Comparison of ENCODE assay signal across 8 cellular contexts in the genomic region with DNA sequence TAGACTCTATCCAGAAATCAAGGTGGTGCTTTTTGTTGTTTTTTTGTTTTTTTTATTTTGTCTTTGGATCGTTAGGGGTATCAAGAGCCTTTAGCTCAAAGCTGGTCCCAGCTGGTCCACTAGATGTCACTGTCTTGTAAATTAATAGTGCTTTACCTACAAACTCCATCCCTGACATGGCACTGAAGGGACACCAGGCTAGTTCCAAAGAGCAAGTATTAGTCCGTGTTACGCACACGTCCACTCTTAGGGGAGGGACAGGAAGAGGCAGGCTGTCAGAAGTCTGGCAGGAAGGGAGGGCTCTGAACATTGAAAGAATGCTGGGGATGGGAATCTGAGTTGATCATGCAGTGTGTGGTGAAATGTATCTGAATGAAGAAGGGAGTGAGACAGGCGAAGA.
DNase-seq lines count a peak whose midpoint lies in the region; ATAC-seq and TF ChIP-seq lines count a peak whose summit lies in the region.

No MANE protein-coding gene starts in this region.

- ATAC-seq in activated CD8-positive, alpha-beta memory T cell treated with anti-CD3 and anti-CD28 coated beads, Interleukin-2, amount 10 ng/mL, durations not matched to agents 7 days and 5 days = peak; percentile 47
- ATAC-seq in GM21619 (IDR thresholded peaks at IDR 0.05; ENCODE audit: unreplicated experiment) (peak; percentile 96), HG03135 (IDR thresholded peaks at IDR 0.05; ENCODE audit: unreplicated experiment) (no peak)
- peak; percentile 56 for ATAC-seq in stimulated activated effector memory CD8-positive, alpha-beta T cell treated with anti-CD3 and anti-CD28 coated beads, Interleukin-12 subunit alpha, Interleukin-12 subunit beta, amount 100 ng/mL, for 72 hours

- H3K27me3 Mint-ChIP-seq in activated CD8-positive, alpha-beta memory T cell treated with anti-CD3 and anti-CD28 coated beads, Interleukin-2, amount 10 ng/mL, durations not matched to agents 7 days and 5 days = peaks cover 15% of the 10 kb centered on the region

- POLR2A ChIA-PET in RWPE1 (lab: Yijun Ruan, JAX; ENCODE audit: low non-redundant PET) = no interaction called here

- DNase-seq in activated CD8-positive, alpha-beta memory T cell treated with anti-CD3 and anti-CD28 coated beads, Interleukin-2, amount 10 ng/mL, durations not matched to agents 7 days and 5 days = peak; percentile 51
- no peak for DNase-seq in activated CD8-positive, alpha-beta memory T cell treated with anti-CD3 and anti-CD28 coated beads, Interleukin-2, amount 50 U/mL, for 48 hours
- DNase-seq in HuH-7.5 (ENCODE audit: low spot score) (peak; percentile 14), RWPE1 (ENCODE audit: low spot score) (no peak), fibroblast of the conjunctiva (ENCODE audit: low read depth) (peak; percentile 51)
- no peak for DNase-seq in stimulated activated effector memory CD8-positive, alpha-beta T cell treated with anti-CD3 and anti-CD28 coated beads, Interleukin-12 subunit alpha, Interleukin-12 subunit beta, amount 100 ng/mL, for 72 hours (ENCODE audit: low spot score in 2 of 2)

- H3K27ac ChIP-seq in RWPE1 = no peak overlapping the region

- H3K4me1 Mint-ChIP-seq in activated CD8-positive, alpha-beta memory T cell treated with anti-CD3 and anti-CD28 coated beads, Interleukin-2, amount 10 ng/mL, durations not matched to agents 7 days and 5 days = peaks cover 2% of the 10 kb centered on the region
- H3K4me1 Mint-ChIP-seq in stimulated activated effector memory CD8-positive, alpha-beta T cell treated with anti-CD3 and anti-CD28 coated beads, Interleukin-12 subunit alpha, Interleukin-12 subunit beta, amount 100 ng/mL, for 72 hours = peaks cover 6% of the 10 kb centered on the region

- no peak overlapping the region for H3K4me3 Mint-ChIP-seq in activated CD8-positive, alpha-beta memory T cell treated with anti-CD3 and anti-CD28 coated beads, Interleukin-2, amount 10 ng/mL, durations not matched to agents 7 days and 5 days
- H3K4me3 Mint-ChIP-seq in stimulated activated effector memory CD8-positive, alpha-beta T cell treated with anti-CD3 and anti-CD28 coated beads, Interleukin-12 subunit alpha, Interleukin-12 subunit beta, amount 100 ng/mL, for 72 hours = no peak overlapping the region

- no peak overlapping the region for H3K27ac Mint-ChIP-seq in activated CD8-positive, alpha-beta memory T cell treated with anti-CD3 and anti-CD28 coated beads, Interleukin-2, amount 10 ng/mL, durations not matched to agents 7 days and 5 days
- H3K27ac Mint-ChIP-seq in stimulated activated effector memory CD8-positive, alpha-beta T cell treated with anti-CD3 and anti-CD28 coated beads, Interleukin-12 subunit alpha, Interleukin-12 subunit beta, amount 100 ng/mL, for 72 hours = no peak overlapping the region

- TF ChIP-seq CTCF in RWPE1 (conservative IDR thresholded peaks at IDR 0.05; ENCODE audit: low read depth) = peak; percentile 60

- H3K36me3 Mint-ChIP-seq in activated CD8-positive, alpha-beta memory T cell treated with anti-CD3 and anti-CD28 coated beads, Interleukin-2, amount 10 ng/mL, durations not matched to agents 7 days and 5 days = no peaks in the 10 kb centered on the region
- H3K36me3 Mint-ChIP-seq in stimulated activated effector memory CD8-positive, alpha-beta T cell treated with anti-CD3 and anti-CD28 coated beads, Interleukin-12 subunit alpha, Interleukin-12 subunit beta, amount 100 ng/mL, for 72 hours = no peaks in the 10 kb centered on the region

- H3K9me3 Mint-ChIP-seq in activated CD8-positive, alpha-beta memory T cell treated with anti-CD3 and anti-CD28 coated beads, Interleukin-2, amount 10 ng/mL, durations not matched to agents 7 days and 5 days (ENCODE audit: low read depth) = no peaks in the 10 kb centered on the region
- H3K9me3 Mint-ChIP-seq in stimulated activated effector memory CD8-positive, alpha-beta T cell treated with anti-CD3 and anti-CD28 coated beads, Interleukin-12 subunit alpha, Interleukin-12 subunit beta, amount 100 ng/mL, for 72 hours = no peaks in the 10 kb centered on the region

- CTCF ChIA-PET in activated CD8-positive, alpha-beta memory T cell treated with anti-CD3 and anti-CD28 coated beads, Interleukin-2, amount 10 ng/mL, durations not matched to agents 7 days and 5 days (lab: Charles Lee) = interaction anchor here (1.1 to 7.3 kb wide), 2 partner anchors 20 to 39 kb away, joined by 3 to 112 read pairs; no protein-coding TSS in a partner anchor
- CTCF ChIA-PET in RWPE1 (lab: Yijun Ruan, JAX) = interaction anchor here (0.6 kb wide), 1 partner anchor 65 kb away, joined by 3 read pairs; no protein-coding TSS in a partner anchor

Comparison
In these comparisons a context has a peak if more than half of its experiments do, and no peak if none do; other contexts are left out.
1. DNase-seq: peak in activated CD8-positive, alpha-beta memory T cell treated with anti-CD3 and anti-CD28 coated beads, Interleukin-2, amount 10 ng/mL, durations not matched to agents 7 days and 5 days (single experiment), HuH-7.5 (single experiment) and fibroblast of the conjunctiva (single experiment); none in activated CD8-positive, alpha-beta memory T cell treated with anti-CD3 and anti-CD28 coated beads, Interleukin-2, amount 50 U/mL, for 48 hours (single experiment), RWPE1 (single experiment) and stimulated activated effector memory CD8-positive, alpha-beta T cell treated with anti-CD3 and anti-CD28 coated beads, Interleukin-12 subunit alpha, Interleukin-12 subunit beta, amount 100 ng/mL, for 72 hours (0 of 2).